In genomic region chr6:133291671-133292070, GRCh38 we compare ENCODE assay signal across 25 cellular contexts. TPM values are rescaled to one million over a fixed set of nuclear protein-coding genes. Genes with fewer than 3 reads are reported as not detected.
"Had no signal": no experiment of that assay in that cellular context is flagged by ENCODE, and none has a peak within 500 bp of the region (broad histone marks: within the 10 kb centered on the region; RNA-seq: fewer than 3 reads in every experiment).

No MANE protein-coding gene starts in this region.

- H3K9me3 Mint-ChIP-seq: neural progenitor cell; stimulated activated memory B cell treated with anti-CD40 and anti-IgM and Interleukin-4, amounts not matched to agents 10 μg/mL and 1 μg/mL and 100 μg/mL, for 72 hours had no signal

- H3K27ac Mint-ChIP-seq: activated naive CD8-positive, alpha-beta T cell; neural progenitor cell; stimulated activated memory B cell treated with anti-CD40 and anti-IgM and Interleukin-4, amounts not matched to agents 10 μg/mL and 1 μg/mL and 100 μg/mL, for 72 hours had no signal

- H3K4me3 Mint-ChIP-seq: activated naive CD8-positive, alpha-beta T cell; central memory CD8-positive, alpha-beta T cell; neural progenitor cell; stimulated activated memory B cell treated with anti-CD40 and anti-IgM and Interleukin-4, amounts not matched to agents 10 μg/mL and 1 μg/mL and 100 μg/mL, for 72 hours had no signal

- H3K4me1 ChIP-seq: body of pancreas, foreskin keratinocyte, right lobe of liver, spleen, upper lobe of right lung had no signal

- H3K4me3 ChIP-seq: body of pancreas, neural progenitor cell, ovary, right lobe of liver, spleen, upper lobe of right lung had no signal

- H3K9ac ChIP-seq: neural progenitor cell had no signal

- H3K36me3 Mint-ChIP-seq: activated naive CD8-positive, alpha-beta T cell; neural progenitor cell; stimulated activated memory B cell treated with anti-CD40 and anti-IgM and Interleukin-4, amounts not matched to agents 10 μg/mL and 1 μg/mL and 100 μg/mL, for 72 hours had no signal

- ATAC-seq: body of pancreas; esophagus mucosa; foreskin keratinocyte; left colon; right lobe of liver; stimulated activated memory B cell treated with anti-CD40 and anti-IgM and Interleukin-4, amounts not matched to agents 10 μg/mL and 1 μg/mL and 100 μg/mL, for 72 hours; upper lobe of right lung had no signal

- H3K4me2 ChIP-seq: neural progenitor cell had no signal

- H3K9me3 ChIP-seq: body of pancreas, ovary, right lobe of liver, spleen, upper lobe of right lung had no signal

- H3K27me3 Mint-ChIP-seq: activated naive CD8-positive, alpha-beta T cell; central memory CD8-positive, alpha-beta T cell; stimulated activated memory B cell treated with anti-CD40 and anti-IgM and Interleukin-4, amounts not matched to agents 10 μg/mL and 1 μg/mL and 100 μg/mL, for 72 hours had no signal

- H3K27ac ChIP-seq: body of pancreas, foreskin keratinocyte, neural progenitor cell, ovary, right lobe of liver, spleen, upper lobe of right lung, VCaP had no signal

- H3K27me3 ChIP-seq: body of pancreas, foreskin keratinocyte, neural progenitor cell, ovary, right lobe of liver, spleen, upper lobe of right lung had no signal

- H3K36me3 ChIP-seq: neural progenitor cell, ovary, right lobe of liver, spleen, upper lobe of right lung had no signal

- H3K4me1 Mint-ChIP-seq: central memory CD8-positive, alpha-beta T cell; neural progenitor cell; stimulated activated memory B cell treated with anti-CD40 and anti-IgM and Interleukin-4, amounts not matched to agents 10 μg/mL and 1 μg/mL and 100 μg/mL, for 72 hours had no signal

- H2AFZ ChIP-seq: neural progenitor cell had no signal

- DNase-seq: activated CD4-positive, alpha-beta T cell treated with anti-CD3 and anti-CD28 coated beads, Interleukin-2, amount 50 U/mL, for 1 hour; activated CD4-positive, CD25-positive, alpha-beta regulatory T cell treated with anti-CD3 and anti-CD28 coated beads, Interleukin-2, amount 50 U/mL, for 72 hours; activated CD8-positive, alpha-beta memory T cell treated with anti-CD3 and anti-CD28 coated beads, Interleukin-2, amount 50 U/mL, for 48 hours; activated gamma-delta T cell; activated T-cell treated with anti-CD3 and anti-CD28 coated beads, Interleukin-2, amount 50 U/mL, for 48 hours; amniotic stem cell; body of pancreas; cortex of kidney; effector CD4-positive, alpha-beta T cell; foreskin keratinocyte; hippocampal formation; islet precursor cell; left colon; ovary; right lobe of liver; spleen; stimulated activated CD4-positive, alpha-beta T cell treated with anti-CD3 and anti-CD28 coated beads, Interleukin-4, amount 100 ng/mL, for 4 hours; T-helper 2 cell; upper lobe of right lung had no signal

RNA-seq across cellular contexts. Expression of gene EYA4, which starts 50.5 kb away (rescaled TPM):
- total RNA-seq: foreskin keratinocyte had no signal
- polyA plus RNA-seq: foreskin keratinocyte had no signal
